Comparison of ENCODE assay signal across 16 cellular contexts in genomic region chr20:24473435-24473834, GRCh38. TPM values are rescaled to one million over a fixed set of nuclear protein-coding genes. Genes with fewer than 3 reads are reported as not detected.
DNase-seq lines count a peak whose midpoint lies in the region; TF ChIP-seq lines count a peak whose summit lies in the region.
"Had no signal": no experiment of that assay in that cellular context is flagged by ENCODE, and none has a peak within 500 bp of the region (broad histone marks: within the 10 kb centered on the region; RNA-seq: fewer than 3 reads in every experiment).

No MANE protein-coding gene starts in this region.

- H3K4me3 ChIP-seq in GM23248: no peak overlapping the region
- H3K4me3 ChIP-seq: GM23338 had no signal

- H3K36me3 Mint-ChIP-seq in glutamatergic neuron (ENCODE audit: unreplicated experiment): no peaks in the 10 kb centered on the region
- H3K36me3 Mint-ChIP-seq: CD14-positive monocyte; CD8-positive, alpha-beta T cell; IgD-negative memory B cell had no signal

- H3K27ac Mint-ChIP-seq in glutamatergic neuron (ENCODE audit: unreplicated experiment): peak overlapping the region; percentile 18
- H3K27ac Mint-ChIP-seq: CD14-positive monocyte; CD8-positive, alpha-beta T cell; GM23338; H9; IgD-negative memory B cell had no signal

- H3K27ac ChIP-seq in GM23248 (no peak overlapping the region), substantia nigra (ENCODE audit: low read depth, low read length, poor library complexity, severe bottlenecking) (peak overlapping the region; percentile 19)

- H3K79me2 ChIP-seq in GM23248 (ENCODE audit: insufficient read depth): no peaks in the 10 kb centered on the region

- H3K9me2 ChIP-seq in GM23248 (ENCODE audit: insufficient read depth): no peaks in the 10 kb centered on the region

- H4K20me1 ChIP-seq in GM23248 (ENCODE audit: insufficient read depth): no peaks in the 10 kb centered on the region

- no peak overlapping the region for H3K4me2 ChIP-seq in GM23248 (ENCODE audit: unreplicated experiment)
- H3K4me2 ChIP-seq: GM23338 had no signal

- H3F3A ChIP-seq in GM23248 (ENCODE audit: insufficient read depth): no peaks in the 10 kb centered on the region

- DNase-seq in GM23248: peak; percentile 10
- DNase-seq in NCI-H526 treated with DMSO at 0.1 percent for 48 hours (lab: John Stamatoyannopoulos, UW): peak; percentile 9
- no peak for DNase-seq in glutamatergic neuron
- DNase-seq in substantia nigra (lab: John Stamatoyannopoulos, UW): peak in 2 of 49 donors; percentile 19 to 27
- no peak for DNase-seq in HT-29 (ENCODE audit: low spot score)
- DNase-seq in NCI-H1694 (lab: John Stamatoyannopoulos, UW): no peak
- DNase-seq in NCI-H1417 treated with DMSO at 0.1 percent for 48 hours (lab: John Stamatoyannopoulos, UW): no peak
- DNase-seq: CD8-positive, alpha-beta T cell; COR-L47; DMS53; GF-D8; H9 had no signal

- H3K9ac ChIP-seq in GM23248: no peak overlapping the region

- H3K27me3 Mint-ChIP-seq in glutamatergic neuron (ENCODE audit: unreplicated experiment): peaks cover 1% of the 10 kb centered on the region

- in situ Hi-C loops in GM23248 (cut with MboI): no loop called here

- no peaks in the 10 kb centered on the region for H3K36me3 ChIP-seq in GM23248 (ENCODE audit: low read depth)

- no peak for TF ChIP-seq CTCF in glutamatergic neuron (IDR thresholded peaks at IDR 0.05; ENCODE audit: partially characterized antibody, unreplicated experiment)

- WGBS in GM23248 (ENCODE audit: low coverage in 1 of 2, low lambda C conversion rate in 2 of 2, missing lambda C conversion rate in 2 of 2), 2 experiments: 63 to 69% methylated on average over 5 of the region's 5 CpGs

- H3K4me1 ChIP-seq in GM23248 (ENCODE audit: insufficient read depth): no peaks in the 10 kb centered on the region

- no peak overlapping the region for H2AFZ ChIP-seq in GM23248
- H2AFZ ChIP-seq: GM23338 had no signal

- H3K4me1 Mint-ChIP-seq in glutamatergic neuron (ENCODE audit: low read depth, unreplicated experiment): peaks cover 44% of the 10 kb centered on the region
- H3K4me1 Mint-ChIP-seq: IgD-negative memory B cell had no signal

- no peak overlapping the region for H3K4me3 Mint-ChIP-seq in glutamatergic neuron (ENCODE audit: unreplicated experiment)
- H3K4me3 Mint-ChIP-seq: CD14-positive monocyte; CD8-positive, alpha-beta T cell; GM23338; H9; IgD-negative memory B cell had no signal

- H3K9me3 Mint-ChIP-seq in glutamatergic neuron (ENCODE audit: unreplicated experiment): peaks cover 12% of the 10 kb centered on the region
- H3K9me3 Mint-ChIP-seq: CD8-positive, alpha-beta T cell; GM23338; H9 had no signal

- no peaks in the 10 kb centered on the region for H3K9me3 ChIP-seq in GM23248 (ENCODE audit: low read depth)

- H3K27me3 ChIP-seq in GM23248 (replicated peaks; ENCODE audit: insufficient read depth): peaks cover 23% of the 10 kb centered on the region; the same call in 1 of the 2 replicates

RNA-seq across cellular contexts. Expression of gene SYNDIG1, which starts 4.0 kb away (rescaled TPM):
- total RNA-seq in GM23248 (2014; rRNA removed; shearing (Covaris generic)): 1.1 and 2.6 TPM in 2 replicates
- 0.91 and 1.6 TPM in 2 replicates for polyA plus RNA-seq in GM23248 (2016; fragmentation: Nextera tagmentation; extraction: Ambion mirVana)
- total RNA-seq in glutamatergic neuron (ENCODE audit: unreplicated experiment): 10.4 TPM
- total RNA-seq in HT-29 (2014; rRNA removed; shearing (Covaris generic)): not detected in 2 replicates
- total RNA-seq: CD8-positive, alpha-beta T cell had no signal
- polyA plus RNA-seq: AG04450, CD14-positive monocyte, IgD-negative memory B cell had no signal

Comparison
In these comparisons a context has a peak if more than half of its experiments do, and no peak if none do; other contexts are left out.
1. DNase-seq: peak in GM23248 (single experiment) and NCI-H526 treated with DMSO at 0.1 percent for 48 hours (single experiment); none in glutamatergic neuron (single experiment), HT-29 (single experiment), NCI-H1694 (single experiment) and NCI-H1417 treated with DMSO at 0.1 percent for 48 hours (single experiment).